1 cellular context compared by ENCODE assay signal in genomic region chr1:1597275-1597930, GRCh38.
TF ChIP-seq lines count a peak whose summit lies in the region.

No MANE protein-coding gene starts in this region.

TF ChIP-seq in HepG2, 621 proteins besides CTCF, POLR2A, EP300 and RAD21 (continued from another document and continues in another):
- TF ChIP-seq HNF1A (IDR thresholded peaks at IDR 0.05; ENCODE audit: low read depth), result no peak
- no peak for TF ChIP-seq HNF1A (CRISPR knock-in tag; IDR thresholded peaks at IDR 0.05; ENCODE audit: borderline replicate concordance)
- no peak for TF ChIP-seq ZNF354B (CRISPR knock-in tag; IDR thresholded peaks at IDR 0.05)
- TF ChIP-seq KLF11 (CRISPR knock-in tag; IDR thresholded peaks at IDR 0.05), result no peak
- no peak for TF ChIP-seq ZNF143 (CRISPR knock-in tag; IDR thresholded peaks at IDR 0.05)
- TF ChIP-seq PATZ1 (CRISPR knock-in tag; IDR thresholded peaks at IDR 0.05), result no peak
- TF ChIP-seq HNRNPL (IDR thresholded peaks at IDR 0.05; ENCODE audit: low read depth, low read length), result peak; percentile 77; the same call in 1 of the 2 replicates
- no peak for TF ChIP-seq ELF1 (CRISPR knock-in tag; IDR thresholded peaks at IDR 0.05)
- TF ChIP-seq ZNF790 (CRISPR knock-in tag; IDR thresholded peaks at IDR 0.05; ENCODE audit: borderline replicate concordance), result no peak
- TF ChIP-seq ZKSCAN1 (IDR thresholded peaks at IDR 0.05; ENCODE audit: low read length), result no peak
- no peak for TF ChIP-seq ZNF343 (CRISPR knock-in tag; IDR thresholded peaks at IDR 0.05)
- TF ChIP-seq SP1 (IDR thresholded peaks at IDR 0.05), result no peak
- TF ChIP-seq SP1 (CRISPR knock-in tag; IDR thresholded peaks at IDR 0.05), result no peak
- no peak for TF ChIP-seq SOX13 (IDR thresholded peaks at IDR 0.05)
- TF ChIP-seq SOX13 (CRISPR knock-in tag; conservative IDR thresholded peaks at IDR 0.05 in 1 of 2, IDR thresholded peaks at IDR 0.05 in 1 of 2), result 0 out of 4 replicates have a peak, but pooled peaks of 1 of the 2 experiments have one; percentile 15
- TF ChIP-seq SAFB2 (CRISPR knock-in tag; IDR thresholded peaks at IDR 0.05; ENCODE audit: borderline replicate concordance, low read depth), result no peak
- TF ChIP-seq NFATC3 (CRISPR knock-in tag; IDR thresholded peaks at IDR 0.05), result no peak
- no peak for TF ChIP-seq FOXM1 (CRISPR knock-in tag; IDR thresholded peaks at IDR 0.05)
- TF ChIP-seq ZC3H4 (CRISPR knock-in tag; IDR thresholded peaks at IDR 0.05; ENCODE audit: borderline replicate concordance), result no peak
- peak; percentile 33; the same call in 1 of the 2 replicates for TF ChIP-seq STAG1 (CRISPR knock-in tag; IDR thresholded peaks at IDR 0.05)
- no peak for TF ChIP-seq PRDM10 (CRISPR knock-in tag; IDR thresholded peaks at IDR 0.05; ENCODE audit: low read depth)
- TF ChIP-seq ZFY (CRISPR knock-in tag; IDR thresholded peaks at IDR 0.05), result no peak
- TF ChIP-seq ZBTB14 (CRISPR knock-in tag; IDR thresholded peaks at IDR 0.05), result no peak
- TF ChIP-seq ZNF747 (CRISPR knock-in tag; IDR thresholded peaks at IDR 0.05; ENCODE audit: borderline replicate concordance), result no peak
- TF ChIP-seq EHMT2 (IDR thresholded peaks at IDR 0.05; ENCODE audit: borderline replicate concordance, low read depth, low read length), result no peak
- 0 out of 2 replicates have a peak, but pooled peaks have one; percentile 25 for TF ChIP-seq PITX1 (CRISPR knock-in tag; IDR thresholded peaks at IDR 0.05)
- no peak for TF ChIP-seq TARDBP (CRISPR knock-in tag; IDR thresholded peaks at IDR 0.05)
- TF ChIP-seq THRA (CRISPR knock-in tag; IDR thresholded peaks at IDR 0.05; ENCODE audit: borderline replicate concordance), result no peak
- no peak for TF ChIP-seq GATA4 (IDR thresholded peaks at IDR 0.05; ENCODE audit: borderline replicate concordance, low read depth)
- TF ChIP-seq HNF4G (IDR thresholded peaks at IDR 0.05; ENCODE audit: borderline replicate concordance, low read depth, low read length), result no peak
- TF ChIP-seq HNF4G (CRISPR knock-in tag; IDR thresholded peaks at IDR 0.05; ENCODE audit: borderline replicate concordance, low read depth), result no peak
- 0 out of 2 replicates have a peak, but pooled peaks have one; percentile 53 for TF ChIP-seq ZNF329 (CRISPR knock-in tag; IDR thresholded peaks at IDR 0.05; ENCODE audit: low read depth)
- peak; percentile 32; the same call in 1 of the 2 replicates for TF ChIP-seq ZNF512B (CRISPR knock-in tag; IDR thresholded peaks at IDR 0.05; ENCODE audit: borderline replicate concordance)
- no peak for TF ChIP-seq NCOR1 (IDR thresholded peaks at IDR 0.05; ENCODE audit: borderline replicate concordance, low read length)
- TF ChIP-seq CCAR2 (optimal IDR thresholded peaks at IDR 0.05; ENCODE audit: low read depth, low read length), result no peak
- no peak for TF ChIP-seq MIXL1 (CRISPR knock-in tag; IDR thresholded peaks at IDR 0.05)
- no peak for TF ChIP-seq BCLAF1 (IDR thresholded peaks at IDR 0.05)
- no peak for TF ChIP-seq HMG20B (CRISPR knock-in tag; conservative IDR thresholded peaks at IDR 0.05)
- TF ChIP-seq PHF5A (CRISPR knock-in tag; IDR thresholded peaks at IDR 0.05; ENCODE audit: low read depth, unreplicated experiment), result no peak
- no peak for TF ChIP-seq ZNF580 (CRISPR knock-in tag; IDR thresholded peaks at IDR 0.05; ENCODE audit: borderline replicate concordance, low read depth)
- no peak for TF ChIP-seq ELF4 (CRISPR knock-in tag; IDR thresholded peaks at IDR 0.05; ENCODE audit: borderline replicate concordance)
- TF ChIP-seq MAZ (IDR thresholded peaks at IDR 0.05; ENCODE audit: borderline replicate concordance, low read depth, low read length), result no peak
- 0 out of 2 replicates have a peak, but pooled peaks have one; percentile 46 for TF ChIP-seq MAZ (CRISPR knock-in tag; IDR thresholded peaks at IDR 0.05; ENCODE audit: low read depth)
- TF ChIP-seq HIVEP1 (CRISPR knock-in tag; IDR thresholded peaks at IDR 0.05), result no peak
- 0 out of 2 replicates have a peak, but pooled peaks have one; percentile 26 for TF ChIP-seq JUND (CRISPR knock-in tag; IDR thresholded peaks at IDR 0.05)
- TF ChIP-seq PCBP1 (IDR thresholded peaks at IDR 0.05; ENCODE audit: borderline replicate concordance, low read depth, low read length), result no peak
- no peak for TF ChIP-seq TBX2 (CRISPR knock-in tag; IDR thresholded peaks at IDR 0.05; ENCODE audit: borderline replicate concordance)
- no peak for TF ChIP-seq REXO4 (CRISPR knock-in tag; IDR thresholded peaks at IDR 0.05; ENCODE audit: borderline replicate concordance)
